In genomic region chr7:151238924-151239836, GRCh38 we compare ENCODE assay signal across 16 cellular contexts. TPM values are rescaled to one million over a fixed set of nuclear protein-coding genes. Genes with fewer than 3 reads are reported as not detected.
"Had no signal": no experiment of that assay in that cellular context is flagged by ENCODE, and none has a peak within 500 bp of the region (broad histone marks: within the 10 kb centered on the region; RNA-seq: fewer than 3 reads in every experiment).

No MANE protein-coding gene starts in this region.

- DNase-seq: activated CD4-positive, alpha-beta memory T cell treated with anti-CD3 and anti-CD28 coated beads, Interleukin-2, amount 10 ng/mL, durations not matched to agents 7 days and 5 days; activated CD8-positive, alpha-beta memory T cell treated with anti-CD3 and anti-CD28 coated beads, Interleukin-2, amount 10 ng/mL, durations not matched to agents 7 days and 5 days; dermis blood vessel endothelial cell; effector memory CD4-positive, alpha-beta T cell; esophagus squamous epithelium; nucleus accumbens; T-helper 2 cell; testis; upper lobe of left lung; WERI-Rb-1 had no signal

- H3K36me3 Mint-ChIP-seq: activated naive CD8-positive, alpha-beta T cell had no signal

- H3K9me3 ChIP-seq: esophagus squamous epithelium, testis, upper lobe of left lung had no signal

- H3K27me3 ChIP-seq: testis, upper lobe of left lung had no signal

- FAIRE-seq: endothelial cell of umbilical vein had no signal

- H3K4me1 ChIP-seq: testis had no signal

- H3K27ac Mint-ChIP-seq: activated CD4-positive, alpha-beta memory T cell treated with anti-CD3 and anti-CD28 coated beads, Interleukin-2, amount 10 ng/mL, durations not matched to agents 7 days and 5 days; activated CD8-positive, alpha-beta memory T cell treated with anti-CD3 and anti-CD28 coated beads, Interleukin-2, amount 10 ng/mL, durations not matched to agents 7 days and 5 days; activated naive CD8-positive, alpha-beta T cell; natural killer cell treated with Interleukin-12 subunit alpha and Interleukin-12 subunit beta and Interleukin-15 and Interleukin-18, amount 100 ng/mL, for 72 hours had no signal

- H3K4me3 ChIP-seq: esophagus squamous epithelium, testis, upper lobe of left lung had no signal

- H3K4me3 Mint-ChIP-seq: activated CD4-positive, alpha-beta memory T cell treated with anti-CD3 and anti-CD28 coated beads, Interleukin-2, amount 10 ng/mL, durations not matched to agents 7 days and 5 days; activated CD8-positive, alpha-beta memory T cell treated with anti-CD3 and anti-CD28 coated beads, Interleukin-2, amount 10 ng/mL, durations not matched to agents 7 days and 5 days; activated naive CD8-positive, alpha-beta T cell; natural killer cell treated with Interleukin-12 subunit alpha and Interleukin-12 subunit beta and Interleukin-15 and Interleukin-18, amount 100 ng/mL, for 72 hours had no signal

- ATAC-seq: activated CD8-positive, alpha-beta memory T cell treated with anti-CD3 and anti-CD28 coated beads, Interleukin-2, amount 10 ng/mL, durations not matched to agents 7 days and 5 days; natural killer cell treated with Interleukin-12 subunit alpha and Interleukin-12 subunit beta and Interleukin-15 and Interleukin-18, amount 100 ng/mL, for 72 hours had no signal

- H3K9me3 Mint-ChIP-seq: activated CD4-positive, alpha-beta memory T cell treated with anti-CD3 and anti-CD28 coated beads, Interleukin-2, amount 10 ng/mL, durations not matched to agents 7 days and 5 days; natural killer cell treated with Interleukin-12 subunit alpha and Interleukin-12 subunit beta and Interleukin-15 and Interleukin-18, amount 100 ng/mL, for 72 hours had no signal

- H3K27ac ChIP-seq: esophagus squamous epithelium, testis, upper lobe of left lung, WERI-Rb-1 had no signal

- H3K27me3 Mint-ChIP-seq: activated CD4-positive, alpha-beta memory T cell treated with anti-CD3 and anti-CD28 coated beads, Interleukin-2, amount 10 ng/mL, durations not matched to agents 7 days and 5 days; activated CD8-positive, alpha-beta memory T cell treated with anti-CD3 and anti-CD28 coated beads, Interleukin-2, amount 10 ng/mL, durations not matched to agents 7 days and 5 days; activated naive CD8-positive, alpha-beta T cell; natural killer cell treated with Interleukin-12 subunit alpha and Interleukin-12 subunit beta and Interleukin-15 and Interleukin-18, amount 100 ng/mL, for 72 hours had no signal

RNA-seq across cellular contexts. Expression of gene H2BK1, which starts 28.9 kb away (rescaled TPM):
- total RNA-seq: activated CD4-positive, alpha-beta memory T cell treated with anti-CD3 and anti-CD28 coated beads, Interleukin-2, amount 10 ng/mL, durations not matched to agents 7 days and 5 days; activated CD8-positive, alpha-beta memory T cell treated with anti-CD3 and anti-CD28 coated beads, Interleukin-2, amount 10 ng/mL, durations not matched to agents 7 days and 5 days; dermis blood vessel endothelial cell; endothelial cell of umbilical vein; esophagus squamous epithelium; fibroblast of villous mesenchyme; lower leg skin; natural killer cell treated with Interleukin-12 subunit alpha and Interleukin-12 subunit beta and Interleukin-15 and Interleukin-18, amount 100 ng/mL, for 72 hours; skeletal muscle tissue; testis; upper lobe of left lung had no signal
- polyA plus RNA-seq: endothelial cell of umbilical vein had no signal

RNA-seq across cellular contexts. Expression of gene ASB10, which starts 52.1 kb away (rescaled TPM):
- total RNA-seq: activated CD4-positive, alpha-beta memory T cell treated with anti-CD3 and anti-CD28 coated beads, Interleukin-2, amount 10 ng/mL, durations not matched to agents 7 days and 5 days; activated CD8-positive, alpha-beta memory T cell treated with anti-CD3 and anti-CD28 coated beads, Interleukin-2, amount 10 ng/mL, durations not matched to agents 7 days and 5 days; dermis blood vessel endothelial cell; endothelial cell of umbilical vein; esophagus squamous epithelium; fibroblast of villous mesenchyme; lower leg skin; natural killer cell treated with Interleukin-12 subunit alpha and Interleukin-12 subunit beta and Interleukin-15 and Interleukin-18, amount 100 ng/mL, for 72 hours; upper lobe of left lung had no signal
- polyA plus RNA-seq: endothelial cell of umbilical vein had no signal
